ENCODE assay signal across 8 cellular contexts in genomic region chr10:87863102-87863943, GRCh38. TPM values are rescaled to one million over a fixed set of nuclear protein-coding genes. Genes with fewer than 3 reads are reported as not detected.
DNase-seq lines count a peak whose midpoint lies in the region; ATAC-seq, FAIRE-seq and TF ChIP-seq lines count a peak whose summit lies in the region.

TSS of gene KLLN (minus strand) at chr10:87863533. CDS start at chr10:87862487, 1,046 bp downstream.
TSS of gene PTEN (plus strand) at chr10:87863625. CDS start at chr10:87864470, 845 bp downstream.

- H3K9me2 ChIP-seq in SU-DHL-6 (replicated peaks; ENCODE audit: insufficient read depth, low read length), result no peaks in the 10 kb centered on the region

- WGBS in pancreas, 2 donors, result 0 to 1% methylated on average over 50 to 88 of the region's 88 CpGs
- WGBS in thymus, result under 1% methylated on average over 88 of the region's 88 CpGs

- H3F3A ChIP-seq in SU-DHL-6 (ENCODE audit: insufficient read depth), result peaks cover 39% of the 10 kb centered on the region

- peaks cover 55% of the 10 kb centered on the region for H3K79me2 ChIP-seq in SU-DHL-6 (ENCODE audit: insufficient read depth, low read length)

- peaks cover 12% of the 10 kb centered on the region; the same call in 1 of the 2 replicates for H3K4me1 ChIP-seq in HEK293 (ENCODE audit: control insufficient read depth, insufficient read depth, low read length)
- peaks cover 4 to 11% (median 7%) of the 10 kb centered on the region in 3 donors for H3K4me1 ChIP-seq in pancreas
- H3K4me1 ChIP-seq in thymus (ENCODE audit: control insufficient read depth, insufficient read depth, low read length), result peaks cover 7% of the 10 kb centered on the region

- H3K27ac ChIP-seq in HEK293 (ENCODE audit: extremely low read depth, low read depth, low read length), result peak within 1 kb of the TSS; percentile 99
- peak within 1 kb of the TSS; percentile 94 for H3K27ac ChIP-seq in SU-DHL-6 (ENCODE audit: low read depth, low read length)
- peak within 1 kb of the TSS; percentile 76 to 98 (median 95) for H3K27ac ChIP-seq in pancreas
- peak within 1 kb of the TSS; percentile 98 for H3K27ac ChIP-seq in thymus (ENCODE audit: low read depth)

- TF ChIP-seq CTCF in HEK293 (tag by site-specific recombination; IDR thresholded peaks at IDR 0.05) (0 out of 2 replicates have a peak, but pooled peaks have one; percentile 8), SU-DHL-6 (IDR thresholded peaks at IDR 0.05; ENCODE audit: insufficient read depth, low read length, poor library complexity, severe bottlenecking) (no peak), pancreas (IDR thresholded peaks at IDR 0.05) (no peak)

- FAIRE-seq in pancreas (lab: Jason Lieb, UNC), result no peak

- peak within 1 kb of the TSS; percentile 95 for H3K4me2 ChIP-seq in SU-DHL-6 (ENCODE audit: low read depth, low read length, poor library complexity, severe bottlenecking)

- H3K4me3 ChIP-seq in HEK293 (ENCODE audit: low read depth, low read length) (peak within 1 kb of the TSS; percentile 60), SU-DHL-6 (ENCODE audit: insufficient read depth, low read length, poor library complexity, severe bottlenecking) (peak within 1 kb of the TSS; percentile 89), pancreas (peak within 1 kb of the TSS; percentile 77 to 99 (median 91)), thymus (ENCODE audit: low read length) (peak within 1 kb of the TSS; percentile 83)

- H4K20me1 ChIP-seq in SU-DHL-6 (ENCODE audit: low read depth, low read length), result peaks cover 24% of the 10 kb centered on the region

- H3K9ac ChIP-seq in SU-DHL-6 (ENCODE audit: low read length), result peak within 1 kb of the TSS; percentile 92

- POLR2A ChIA-PET in HEK293 (lab: Yijun Ruan, JAX), result interaction anchor here (0.9 to 2.9 kb wide), 14 partner anchors 9 to 524 kb away, joined by 3 to 30 read pairs (median 4); partner anchors contain the start of gene ATAD1

- DNase-seq in GDM1 (lab: John Stamatoyannopoulos, UW) (peak; percentile 95), NCI-H1092 (lab: John Stamatoyannopoulos, UW) (peak; percentile 83), Right ventricle myocardium superior (peak; percentile 95), pancreas (peak; percentile 87 to 94 (median 90))
- peak; percentile 49 for DNase-seq in activated naive CD8-positive, alpha-beta T cell treated with anti-CD3 and anti-CD28 coated beads, Interleukin-2, amount 50 U/mL, for 16 hours (ENCODE audit: low read depth, low spot score)

- H2AFZ ChIP-seq in SU-DHL-6 (ENCODE audit: low read depth, low read length, severe bottlenecking), result no peak within 1 kb of the TSS

- H3K9me3 ChIP-seq in HEK293 (ENCODE audit: control insufficient read depth, insufficient read depth, low read depth, low read length) (no peaks in the 10 kb centered on the region), SU-DHL-6 (ENCODE audit: insufficient read depth, low read length) (no peaks in the 10 kb centered on the region), pancreas (no peaks in the 10 kb centered on the region), thymus (ENCODE audit: control insufficient read depth) (no peaks in the 10 kb centered on the region)

- H3K27me3 ChIP-seq in SU-DHL-6 (ENCODE audit: low read length) (no peaks in the 10 kb centered on the region), pancreas (no peaks in the 10 kb centered on the region), thymus (ENCODE audit: control insufficient read depth, insufficient read depth) (no peaks in the 10 kb centered on the region)

- CTCF ChIA-PET in HEK293 (lab: Yijun Ruan, JAX), result interaction anchor here (0.5 to 1.4 kb wide), 3 partner anchors 175 to 454 kb away, joined by 4 to 5 read pairs (median 4); no protein-coding TSS in a partner anchor

- intact Hi-C loops in Right ventricle myocardium superior (cut with DNase I), result loop anchor here (5.0 to 10.0 kb wide), 5 partner anchors 51 to 689 kb away; no protein-coding TSS in a partner anchor
- intact Hi-C loops in pancreas (cut with DNase I), result no loop called here

- H3K36me3 ChIP-seq in HEK293 (ENCODE audit: control insufficient read depth in 2 of 2, insufficient read depth in 1 of 2, low read length in 2 of 2), result no peaks in the 10 kb centered on the region
- peaks cover 39% of the 10 kb centered on the region for H3K36me3 ChIP-seq in SU-DHL-6 (ENCODE audit: low read length)
- no peaks in the 10 kb centered on the region for H3K36me3 ChIP-seq in pancreas
- no peaks in the 10 kb centered on the region for H3K36me3 ChIP-seq in thymus (ENCODE audit: control insufficient read depth, insufficient read depth)

- peak; percentile 73 for ATAC-seq in Right ventricle myocardium superior (ENCODE audit: poor library complexity)
- ATAC-seq in pancreas, result peak; percentile 59 to 77 (median 71)

TF ChIP-seq in HEK293, 187 proteins besides CTCF, POLR2A, EP300 and RAD21 (continues in another document):
- TF ChIP-seq KLF10 (tag by site-specific recombination; IDR thresholded peaks at IDR 0.05), result peak; percentile 81
- TF ChIP-seq ZNF16 (tag by site-specific recombination; IDR thresholded peaks at IDR 0.05; ENCODE audit: low read depth), result no peak
- no peak for TF ChIP-seq ZNF211 (tag by site-specific recombination; IDR thresholded peaks at IDR 0.05; ENCODE audit: low read depth)
- 0 out of 2 replicates have a peak, but pooled peaks have one; percentile 91 for TF ChIP-seq ZEB2 (tag by site-specific recombination; IDR thresholded peaks at IDR 0.05)
- TF ChIP-seq ZBTB10 (tag by site-specific recombination; IDR thresholded peaks at IDR 0.05), result no peak
- TF ChIP-seq ZNF664 (tag by site-specific recombination; IDR thresholded peaks at IDR 0.05), result no peak
- TF ChIP-seq SP2 (tag by site-specific recombination; IDR thresholded peaks at IDR 0.05), result peak; percentile 71
- TF ChIP-seq PRDM1 (tag by site-specific recombination; IDR thresholded peaks at IDR 0.05), result no peak
- TF ChIP-seq ZNF701 (tag by site-specific recombination; IDR thresholded peaks at IDR 0.05), result no peak
- TF ChIP-seq MZF1 (tag by site-specific recombination; IDR thresholded peaks at IDR 0.05; ENCODE audit: borderline replicate concordance), result no peak
- no peak for TF ChIP-seq HOXD13 (CRISPR knock-in tag; IDR thresholded peaks at IDR 0.05; ENCODE audit: borderline replicate concordance)
- peak; percentile 94 for TF ChIP-seq ZNF660 (tag by site-specific recombination; IDR thresholded peaks at IDR 0.05)
- no peak for TF ChIP-seq ZBTB7A (tag by site-specific recombination; IDR thresholded peaks at IDR 0.05; ENCODE audit: low read depth)
- TF ChIP-seq KLF17 (tag by site-specific recombination; IDR thresholded peaks at IDR 0.05), result peak; percentile 85
- no peak for TF ChIP-seq ZBTB1 (tag by site-specific recombination; IDR thresholded peaks at IDR 0.05)
- TF ChIP-seq ZNF169 (tag by site-specific recombination; IDR thresholded peaks at IDR 0.05), result no peak
- no peak for TF ChIP-seq ZNF830 (tag by site-specific recombination; IDR thresholded peaks at IDR 0.05; ENCODE audit: low read depth)
- TF ChIP-seq ZNF768 (tag by site-specific recombination; IDR thresholded peaks at IDR 0.05), result no peak
- no peak for TF ChIP-seq TRIM28 (IDR thresholded peaks at IDR 0.05; ENCODE audit: borderline replicate concordance, low read length)
- no peak for TF ChIP-seq ZNF488 (tag by site-specific recombination; IDR thresholded peaks at IDR 0.05)
- no peak for TF ChIP-seq ZNF416 (tag by site-specific recombination; IDR thresholded peaks at IDR 0.05)

RNA-seq across cellular contexts. Expression of gene KLLN, which starts in this region (rescaled TPM):
- total RNA-seq in Right ventricle myocardium superior (0.30 TPM), pancreas (under 1 TPM; 0.09 to 0.35 (median 0.26) TPM)
- polyA plus RNA-seq in pancreas (under 1 TPM; 0.23 TPM), thymus (1.0 TPM)

RNA-seq across cellular contexts. Expression of gene PTEN, which starts in this region (rescaled TPM):
- 54.3 TPM for total RNA-seq in Right ventricle myocardium superior
- 10 to 100 TPM; 30.6 to 64.1 (median 46.0) TPM for total RNA-seq in pancreas
- 10 to 100 TPM; 19.2 to 19.3 TPM for polyA plus RNA-seq in pancreas
- polyA plus RNA-seq in thymus, result 70.9 TPM

Comparison
In these comparisons a context has a peak if more than half of its experiments do, and no peak if none do; other contexts are left out.
1. Peak in every context shown above with its lines: DNase-seq, ATAC-seq, H3K4me3 ChIP-seq and H3K27ac ChIP-seq.